In genomic region chr14:68549057-68549421, GRCh38 we compare ENCODE assay signal across 10 cellular contexts.
DNase-seq lines count a peak whose midpoint lies in the region; ATAC-seq and TF ChIP-seq lines count a peak whose summit lies in the region.
"Had no signal": no experiment of that assay in that cellular context is flagged by ENCODE, and none has a peak within 500 bp of the region (broad histone marks: within the 10 kb centered on the region; RNA-seq: fewer than 3 reads in every experiment).

No MANE protein-coding gene starts in this region.

- no peaks in the 10 kb centered on the region for H3K9me2 ChIP-seq in SK-N-SH

- H2AFZ ChIP-seq in SK-N-SH (ENCODE audit: low read depth): no peak overlapping the region

- TF ChIP-seq CTCF in SK-N-SH (IDR thresholded peaks at IDR 0.05) (no peak), fibroblast of pulmonary artery (IDR thresholded peaks at IDR 0.05; ENCODE audit: low read length, missing control alignments) (no peak)

- ATAC-seq in HG02610 (IDR thresholded peaks at IDR 0.05; ENCODE audit: unreplicated experiment): no peak

- DNase-seq in SK-N-SH (no peak), fibroblast of pulmonary artery (ENCODE audit: low read depth) (peak; percentile 75), renal cortical epithelial cell (ENCODE audit: low read depth) (peak; percentile 68), NCI-H748 (lab: John Stamatoyannopoulos, UW; ENCODE audit: unreplicated experiment) (no peak), NCI-H524 (lab: John Stamatoyannopoulos, UW) (no peak), COR-L47 (lab: John Stamatoyannopoulos, UW) (no peak)
- DNase-seq: SIG-M5, small intestine had no signal

- H3K4me2 ChIP-seq in BLaER1 (peak overlapping the region; percentile 81), SK-N-SH (peak overlapping the region; percentile 8; the same call in 1 of the 2 replicates)

- H3K9me3 ChIP-seq in BLaER1 (peaks cover 13% of the 10 kb centered on the region), SK-N-SH (no peaks in the 10 kb centered on the region)

- H3K36me3 ChIP-seq in BLaER1 (peaks cover 5% of the 10 kb centered on the region; the same call in 1 of the 2 replicates), SK-N-SH (replicated peaks in 1 of 2; ENCODE audit: control insufficient read depth in 1 of 2, insufficient read depth in 2 of 2, low read length in 1 of 2) (no peaks in the 10 kb centered on the region)

- POLR2A ChIA-PET in SK-N-SH (lab: Yijun Ruan, JAX): interaction anchor here (0.7 kb wide), 1 partner anchor 15 kb away, joined by 4 read pairs; no protein-coding TSS in a partner anchor

- no peaks in the 10 kb centered on the region for H3K79me2 ChIP-seq in SK-N-SH (ENCODE audit: insufficient read depth)

- H3K9ac ChIP-seq in BLaER1 (no peak overlapping the region), SK-N-SH (no peak overlapping the region)

- H3K4me1 ChIP-seq in BLaER1 (peaks cover 79% of the 10 kb centered on the region), SK-N-SH (ENCODE audit: control insufficient read depth in 1 of 2, insufficient read depth in 2 of 2, low read depth in 1 of 2, low read length in 1 of 2) (peaks cover 17 to 53% of the 10 kb centered on the region in 2 experiments; a peak in 2 of 4 replicates)

- TF ChIP-seq EP300 in SK-N-SH (IDR thresholded peaks at IDR 0.05; ENCODE audit: borderline replicate concordance in 1 of 2, low read depth in 1 of 2, low read length in 1 of 2): no peak

- no peak overlapping the region for H3K4me3 ChIP-seq in BLaER1
- no peak overlapping the region for H3K4me3 ChIP-seq in SK-N-SH (ENCODE audit: low read depth in 2 of 2, low read length in 1 of 2)
- no peak overlapping the region for H3K4me3 ChIP-seq in fibroblast of pulmonary artery (replicated peaks; ENCODE audit: low read depth, low read length)

- H3F3A ChIP-seq in SK-N-SH (replicated peaks; ENCODE audit: insufficient read depth): peaks cover 8% of the 10 kb centered on the region

- H3K27ac ChIP-seq in BLaER1 (peak overlapping the region; percentile 45), SK-N-SH (ENCODE audit: low read depth in 2 of 2, low read length in 1 of 2) (peak overlapping the region; percentile 72 to 85)

- H4K20me1 ChIP-seq in BLaER1 (no peaks in the 10 kb centered on the region), SK-N-SH (ENCODE audit: insufficient read depth) (no peaks in the 10 kb centered on the region)

- no peak for TF ChIP-seq RAD21 in SK-N-SH (IDR thresholded peaks at IDR 0.05; ENCODE audit: low read length)

- WGBS in SK-N-SH (ENCODE audit: low lambda C conversion rate): 33% methylated on average over 1 of the region's 1 CpG

- CTCF ChIA-PET in SK-N-SH (lab: Yijun Ruan, JAX): interaction anchor here (0.8 kb wide), 1 partner anchor 115 kb away, joined by 3 read pairs; no protein-coding TSS in a partner anchor

- H3K27me3 ChIP-seq in BLaER1: no peaks in the 10 kb centered on the region
- H3K27me3 ChIP-seq in SK-N-SH (ENCODE audit: insufficient read depth): no peaks in the 10 kb centered on the region

TF ChIP-seq in SK-N-SH, 30 proteins besides CTCF, POLR2A, EP300 and RAD21:
- TF ChIP-seq MXI1 (IDR thresholded peaks at IDR 0.05; ENCODE audit: low read depth, low read length) (no peak), SMC3 (IDR thresholded peaks at IDR 0.05; ENCODE audit: low read depth, low read length) (no peak), TCF12 (IDR thresholded peaks at IDR 0.05) (0 out of 2 replicates have a peak, but pooled peaks have one; percentile 18), ELF1 (IDR thresholded peaks at IDR 0.05) (no peak), NFIC (IDR thresholded peaks at IDR 0.05; ENCODE audit: borderline replicate concordance) (peak; percentile 37; the same call in 1 of the 2 replicates), JUND (IDR thresholded peaks at IDR 0.05) (no peak), PBX3 (IDR thresholded peaks at IDR 0.05) (peak; percentile 38; the same call in 1 of the 2 replicates)

Comparison
In these comparisons a context has a peak if more than half of its experiments do, and no peak if none do; other contexts are left out.
1. DNase-seq: peak in fibroblast of pulmonary artery (single experiment) and renal cortical epithelial cell (single experiment); none in SK-N-SH (single experiment), NCI-H748 (single experiment), NCI-H524 (0 of 2) and COR-L47 (single experiment).